In genomic region chr15:66623801-66624453, GRCh38 we compare ENCODE assay signal across 1 cellular context.
A peak's percentile ranks its signal among the peaks of the same experiment; 100 is the strongest.
TF ChIP-seq lines count a peak whose summit lies in the region.

No MANE protein-coding gene starts in this region.

TF ChIP-seq in K562, 482 proteins besides CTCF, POLR2A, EP300 and RAD21 (continued from another document and continues in another):
- TF ChIP-seq ZBTB9 (CRISPR knock-in tag; IDR thresholded peaks at IDR 0.05) (peak; percentile 99), ZBTB49 (CRISPR knock-in tag; IDR thresholded peaks at IDR 0.05; ENCODE audit: borderline replicate concordance) (no peak), ZZZ3 (IDR thresholded peaks at IDR 0.05) (no peak), NR2C2 (CRISPR knock-in tag; IDR thresholded peaks at IDR 0.05) (no peak), NR2C2 (tag; IDR thresholded peaks at IDR 0.05) (peak; percentile 92), HMGN3 (IDR thresholded peaks at IDR 0.05; ENCODE audit: borderline replicate concordance, extremely low read depth, insufficient read length, low read depth, low read length) (no peak), ZNF311 (CRISPR knock-in tag; IDR thresholded peaks at IDR 0.05) (peak; percentile 100), MIER1 (IDR thresholded peaks at IDR 0.05; ENCODE audit: low read depth) (no peak), ZBTB26 (CRISPR knock-in tag; IDR thresholded peaks at IDR 0.05) (peak; percentile 99), ZNF280B (CRISPR knock-in tag; IDR thresholded peaks at IDR 0.05) (peak; percentile 98), ZC3H11A (IDR thresholded peaks at IDR 0.05; ENCODE audit: low read depth, low read length) (no peak), CREB3 (tag; conservative IDR thresholded peaks at IDR 0.05; ENCODE audit: low read depth) (peak; percentile 100), ETV5 (CRISPR knock-in tag; IDR thresholded peaks at IDR 0.05; ENCODE audit: low read depth) (no peak), ZNF586 (CRISPR knock-in tag; conservative IDR thresholded peaks at IDR 0.05) (peak; percentile 96), HDAC8 (tag; IDR thresholded peaks at IDR 0.05) (peak; percentile 100), NFATC3 (IDR thresholded peaks at IDR 0.05) (no peak), CBFA2T3 (IDR thresholded peaks at IDR 0.05) (no peak), TFE3 (CRISPR knock-in tag; IDR thresholded peaks at IDR 0.05) (peak; percentile 78), ZNF165 (CRISPR knock-in tag; IDR thresholded peaks at IDR 0.05; ENCODE audit: borderline replicate concordance) (peak; percentile 96), ZBTB5 (IDR thresholded peaks at IDR 0.05) (no peak), SETDB1 (IDR thresholded peaks at IDR 0.05; ENCODE audit: low read length) (no peak), MLX (CRISPR knock-in tag; conservative IDR thresholded peaks at IDR 0.05) (peak in 1 of 2 experiments; percentile 89; a peak in 1 of 4 replicates), SLC30A9 (CRISPR knock-in tag; IDR thresholded peaks at IDR 0.05) (peak; percentile 95), ZNF696 (CRISPR knock-in tag; conservative IDR thresholded peaks at IDR 0.05) (peak; percentile 92), FUS (optimal IDR thresholded peaks at IDR 0.05; ENCODE audit: low read depth, low read length) (no peak), HOXB6 (CRISPR knock-in tag; IDR thresholded peaks at IDR 0.05; ENCODE audit: borderline replicate concordance) (peak; percentile 95), SNAPC5 (CRISPR knock-in tag; IDR thresholded peaks at IDR 0.05) (peak; percentile 87), RUNX1 (IDR thresholded peaks at IDR 0.05; ENCODE audit: low read depth) (no peak), ZNF354B (CRISPR knock-in tag; IDR thresholded peaks at IDR 0.05) (peak; percentile 97), ZC3H8 (IDR thresholded peaks at IDR 0.05) (no peak), BMI1 (IDR thresholded peaks at IDR 0.05; ENCODE audit: low read length) (0 out of 2 replicates have a peak, but pooled peaks have one; percentile 33), ZNF12 (CRISPR knock-in tag; IDR thresholded peaks at IDR 0.05) (no peak), PBX2 (CRISPR knock-in tag; IDR thresholded peaks at IDR 0.05; ENCODE audit: low read depth) (no peak), PBX2 (tag; conservative IDR thresholded peaks at IDR 0.05; ENCODE audit: low read depth) (peak; percentile 93), JUNB (CRISPR knock-in tag; conservative IDR thresholded peaks at IDR 0.05) (peak; percentile 77), ZNF740 (CRISPR knock-in tag; IDR thresholded peaks at IDR 0.05) (no peak), ZNF740 (tag; IDR thresholded peaks at IDR 0.05) (peak in 1 of 2 experiments; percentile 99; a peak in 2 of 4 replicates), ZBTB12 (CRISPR knock-in tag; IDR thresholded peaks at IDR 0.05) (peak; percentile 90), ZNF140 (CRISPR knock-in tag; IDR thresholded peaks at IDR 0.05) (peak; percentile 98), MTA3 (IDR thresholded peaks at IDR 0.05; ENCODE audit: borderline replicate concordance) (peak; percentile 77; the same call in 1 of the 2 replicates), POLR2G (IDR thresholded peaks at IDR 0.05; ENCODE audit: low read depth, low read length) (no peak), PHF20 (IDR thresholded peaks at IDR 0.05; ENCODE audit: partially characterized antibody) (no peak), MAZ (CRISPR knock-in tag; conservative IDR thresholded peaks at IDR 0.05 in 1 of 2, IDR thresholded peaks at IDR 0.05 in 1 of 2) (peak in 1 of 2 experiments; percentile 98; a peak in 2 of 4 replicates), KAT8 (IDR thresholded peaks at IDR 0.05; ENCODE audit: low read depth) (no peak), LCOR (CRISPR knock-in tag; IDR thresholded peaks at IDR 0.05) (no peak), BACH1 (tag; IDR thresholded peaks at IDR 0.05) (peak; percentile 99), MLLT1 (IDR thresholded peaks at IDR 0.05) (no peak), ZNF197 (CRISPR knock-in tag; IDR thresholded peaks at IDR 0.05; ENCODE audit: low read depth) (peak; percentile 100), U2AF1 (optimal IDR thresholded peaks at IDR 0.05; ENCODE audit: low read depth, low read length) (no peak)
